Comparison of ENCODE assay signal across 13 cellular contexts in genomic region chr11:48017105-48017874, GRCh38. TPM values are rescaled to one million over a fixed set of nuclear protein-coding genes. Genes with fewer than 3 reads are reported as not detected.
DNase-seq lines count a peak whose midpoint lies in the region; ATAC-seq, FAIRE-seq and TF ChIP-seq lines count a peak whose summit lies in the region.
"Had no signal": no experiment of that assay in that cellular context is flagged by ENCODE, and none has a peak within 500 bp of the region (broad histone marks: within the 10 kb centered on the region; RNA-seq: fewer than 3 reads in every experiment).

No MANE protein-coding gene starts in this region.

- H3K4me1 ChIP-seq in A549 (peaks cover 92% of the 10 kb centered on the region), Loucy (ENCODE audit: insufficient read depth, low read length, poor library complexity, severe bottlenecking) (peaks cover 48% of the 10 kb centered on the region), esophagus muscularis mucosa (peaks cover 7 to 27% (median 17%) of the 10 kb centered on the region in 4 donors), SJCRH30 (no peaks in the 10 kb centered on the region)

- CTCF ChIA-PET in A549 (lab: Yijun Ruan, JAX) = interaction anchor here (0.6 to 1.7 kb wide), 3 partner anchors 18 to 102 kb away, joined by 3 to 12 read pairs (median 6); no protein-coding TSS in a partner anchor

- no peak overlapping the region for H3K9ac ChIP-seq in Loucy (ENCODE audit: low read depth, low read length, poor library complexity, severe bottlenecking)
- H3K9ac ChIP-seq: BLaER1 had no signal

- no peaks in the 10 kb centered on the region for H3K27me3 Mint-ChIP-seq in activated T-cell treated with anti-CD3 and anti-CD28 coated beads, Interleukin-2, amount 50 U/mL, for 72 hours (ENCODE audit: low read depth)
- no peaks in the 10 kb centered on the region for H3K27me3 Mint-ChIP-seq in mesothelial cell of epicardium (ENCODE audit: low read depth)
- H3K27me3 Mint-ChIP-seq: progenitor cell of endocrine pancreas had no signal

- no peak for TF ChIP-seq CTCF in A549 (IDR thresholded peaks at IDR 0.05)
- TF ChIP-seq CTCF in Loucy (conservative IDR thresholded peaks at IDR 0.05; ENCODE audit: low read length) = no peak
- TF ChIP-seq CTCF in mesothelial cell of epicardium (IDR thresholded peaks at IDR 0.05; ENCODE audit: unreplicated experiment) = no peak
- TF ChIP-seq CTCF in WERI-Rb-1 (IDR thresholded peaks at IDR 0.05; ENCODE audit: low read depth, low read length) = no peak
- no peak for TF ChIP-seq CTCF in esophagus muscularis mucosa (IDR thresholded peaks at IDR 0.05)

- WGBS in A549 (ENCODE audit: missing lambda C conversion rate) = 44% methylated on average over 1 of the region's 1 CpG
- 63% methylated on average over 1 of the region's 1 CpG for WGBS in esophagus muscularis mucosa

- no peak overlapping the region for H2AFZ ChIP-seq in Loucy (ENCODE audit: low read length)

- TF ChIP-seq RAD21 in A549 (conservative IDR thresholded peaks at IDR 0.05 in 1 of 2, IDR thresholded peaks at IDR 0.05 in 1 of 2) = no peak

- intact Hi-C loops in esophagus muscularis mucosa (cut with DNase I) = no loop called here

- no peak for TF ChIP-seq POLR2A in A549 (IDR thresholded peaks at IDR 0.05; ENCODE audit: low read length)
- no peak for TF ChIP-seq POLR2A in esophagus muscularis mucosa (IDR thresholded peaks at IDR 0.05; ENCODE audit: low read depth)

- TF ChIP-seq EP300 in A549 (IDR thresholded peaks at IDR 0.05) (no peak), esophagus muscularis mucosa (IDR thresholded peaks at IDR 0.05) (no peak)

- peak overlapping the region; percentile 24 to 42; a peak in 2 of 6 replicates for H3K27ac ChIP-seq in A549
- no peak overlapping the region for H3K27ac ChIP-seq in WERI-Rb-1
- no peak overlapping the region for H3K27ac ChIP-seq in esophagus muscularis mucosa (replicated peaks in 1 of 4)
- no peak overlapping the region for H3K27ac ChIP-seq in SJCRH30
- H3K27ac ChIP-seq: BLaER1 had no signal

- no peaks in the 10 kb centered on the region for H3K9me3 Mint-ChIP-seq in activated T-cell treated with anti-CD3 and anti-CD28 coated beads, Interleukin-2, amount 50 U/mL, for 72 hours
- no peaks in the 10 kb centered on the region for H3K9me3 Mint-ChIP-seq in mesothelial cell of epicardium

- H3F3A ChIP-seq in Loucy (ENCODE audit: low read depth) = 0 out of 2 replicates have a peak, but pooled peaks cover 3% of the 10 kb centered on the region

- H3K27me3 ChIP-seq in Loucy (ENCODE audit: insufficient read depth, low read length, poor library complexity, severe bottlenecking) = no peaks in the 10 kb centered on the region
- no peaks in the 10 kb centered on the region for H3K27me3 ChIP-seq in WERI-Rb-1 (ENCODE audit: insufficient read depth, low read depth, severe bottlenecking)
- H3K27me3 ChIP-seq in esophagus muscularis mucosa = no peaks in the 10 kb centered on the region
- H3K27me3 ChIP-seq in SJCRH30 = no peaks in the 10 kb centered on the region
- H3K27me3 ChIP-seq: BLaER1, transverse colon had no signal

- H3K9me3 ChIP-seq in A549 = no peaks in the 10 kb centered on the region
- H3K9me3 ChIP-seq in Loucy (ENCODE audit: insufficient read depth, low read depth, low read length) = no peaks in the 10 kb centered on the region
- H3K9me3 ChIP-seq in WERI-Rb-1 (ENCODE audit: severe bottlenecking) = no peaks in the 10 kb centered on the region
- no peaks in the 10 kb centered on the region for H3K9me3 ChIP-seq in esophagus muscularis mucosa
- H3K9me3 ChIP-seq in SJCRH30 (replicated peaks) = no peaks in the 10 kb centered on the region
- H3K9me3 ChIP-seq: BLaER1, transverse colon had no signal

- DNase-seq in A549 (ENCODE audit: low read depth in 1 of 2, low spot score in 1 of 2) (no peak), mesothelial cell of epicardium (ENCODE audit: low spot score in 2 of 2, unreplicated experiment in 2 of 2) (no peak), WERI-Rb-1 (no peak), esophagus muscularis mucosa (ENCODE audit: extremely low spot score) (no peak), SJCRH30 (no peak)
- peak; percentile 77 to 79 for DNase-seq in activated T-cell treated with anti-CD3 and anti-CD28 coated beads, Interleukin-2, amount 50 U/mL, for 72 hours
- DNase-seq: kidney glomerular epithelial cell, NCI-H1694, transverse colon had no signal

- H3K36me3 ChIP-seq in Loucy (ENCODE audit: insufficient read depth, low read length) (no peaks in the 10 kb centered on the region), WERI-Rb-1 (no peaks in the 10 kb centered on the region), esophagus muscularis mucosa (no peaks in the 10 kb centered on the region), SJCRH30 (no peaks in the 10 kb centered on the region)
- H3K36me3 ChIP-seq: BLaER1, transverse colon had no signal

- H3K9me2 ChIP-seq in Loucy (replicated peaks; ENCODE audit: low read depth, low read length) = no peaks in the 10 kb centered on the region

- no peak for ATAC-seq in A549
- ATAC-seq in activated T-cell treated with anti-CD3 and anti-CD28 coated beads, Interleukin-2, amount 50 U/mL, for 72 hours (replicated peaks in 1 of 2) = peak; percentile 45 to 52
- no peak for ATAC-seq in HG03135 (IDR thresholded peaks at IDR 0.05; ENCODE audit: unreplicated experiment)

- no peaks in the 10 kb centered on the region for H3K79me2 ChIP-seq in Loucy (ENCODE audit: insufficient read depth, low read length)

- no peaks in the 10 kb centered on the region for H4K20me1 ChIP-seq in Loucy (ENCODE audit: insufficient read depth, low read length, poor library complexity, severe bottlenecking)

- H3K36me3 Mint-ChIP-seq in activated T-cell treated with anti-CD3 and anti-CD28 coated beads, Interleukin-2, amount 50 U/mL, for 72 hours (ENCODE audit: insufficient read depth in 2 of 2) = peaks cover 3 to 6% of the 10 kb centered on the region in 2 donors
- H3K36me3 Mint-ChIP-seq in mesothelial cell of epicardium = no peaks in the 10 kb centered on the region

- H3K4me2 ChIP-seq in A549 = peak overlapping the region; percentile 38
- peak overlapping the region; percentile 14 for H3K4me2 ChIP-seq in Loucy (ENCODE audit: low read depth, low read length, poor library complexity, severe bottlenecking)
- H3K4me2 ChIP-seq: BLaER1 had no signal

- peak overlapping the region; percentile 59 to 69 for H3K4me3 Mint-ChIP-seq in activated T-cell treated with anti-CD3 and anti-CD28 coated beads, Interleukin-2, amount 50 U/mL, for 72 hours
- H3K4me3 Mint-ChIP-seq in mesothelial cell of epicardium = no peak overlapping the region

- peak overlapping the region; percentile 49 for H3K27ac Mint-ChIP-seq in activated T-cell treated with anti-CD3 and anti-CD28 coated beads, Interleukin-2, amount 50 U/mL, for 72 hours
- peak overlapping the region; percentile 95 for H3K27ac Mint-ChIP-seq in mesothelial cell of epicardium

- H3K4me3 ChIP-seq in A549 (no peak overlapping the region), Loucy (ENCODE audit: low read length, poor library complexity, severe bottlenecking) (no peak overlapping the region), WERI-Rb-1 (ENCODE audit: low read depth, low read length) (no peak overlapping the region), esophagus muscularis mucosa (no peak overlapping the region), SJCRH30 (no peak overlapping the region)
- H3K4me3 ChIP-seq: BLaER1, transverse colon had no signal

- FAIRE-seq in A549 (lab: Jason Lieb, UNC) = no peak

- peaks cover 97% of the 10 kb centered on the region for H3K4me1 Mint-ChIP-seq in activated T-cell treated with anti-CD3 and anti-CD28 coated beads, Interleukin-2, amount 50 U/mL, for 72 hours (ENCODE audit: low read depth)
- H3K4me1 Mint-ChIP-seq in mesothelial cell of epicardium = peaks cover 42% of the 10 kb centered on the region

- POLR2A ChIA-PET in A549 (lab: Yijun Ruan, JAX) = no interaction called here

TF ChIP-seq in A549, 52 proteins besides CTCF, POLR2A, EP300 and RAD21 (continues in another document):
- TF ChIP-seq TP53 (CRISPR knock-in tag; IDR thresholded peaks at IDR 0.05) (no peak), RCOR1 (IDR thresholded peaks at IDR 0.05; ENCODE audit: low read depth, low read length) (no peak), NFE2L2 (conservative IDR thresholded peaks at IDR 0.05; ENCODE audit: low read length) (no peak), MYC (IDR thresholded peaks at IDR 0.05; ENCODE audit: borderline replicate concordance, low read length) (no peak), NR3C1 (IDR thresholded peaks at IDR 0.05) (no peak), CHD2 (IDR thresholded peaks at IDR 0.05; ENCODE audit: low read length, partially characterized antibody) (no peak), CBX2 (IDR thresholded peaks at IDR 0.05; ENCODE audit: borderline replicate concordance, low read depth) (no peak), CBX8 (IDR thresholded peaks at IDR 0.05) (no peak), KDM5A (IDR thresholded peaks at IDR 0.05) (no peak), HEYL (CRISPR knock-in tag; IDR thresholded peaks at IDR 0.05) (no peak), JUN (IDR thresholded peaks at IDR 0.05) (no peak), GATA3 (IDR thresholded peaks at IDR 0.05; ENCODE audit: borderline replicate concordance) (no peak), ATOH8 (CRISPR knock-in tag; IDR thresholded peaks at IDR 0.05; ENCODE audit: low read depth) (no peak), NPAS2 (CRISPR knock-in tag; IDR thresholded peaks at IDR 0.05; ENCODE audit: borderline replicate concordance) (no peak), SMC3 (IDR thresholded peaks at IDR 0.05) (no peak)

RNA-seq across cellular contexts. Expression of gene PTPRJ, which starts 36.9 kb away (rescaled TPM):
- polyA plus RNA-seq in A549 (2011; rRNA removed) = 30.3 and 46.2 TPM in 2 replicates
- 15.4 and 22.0 TPM in 2 replicates for polyA plus RNA-seq in A549 (2012; cell fraction: cytosol; rRNA removed)
- 23.1 and 39.4 TPM in 2 replicates for polyA plus RNA-seq in A549 (2012; cell fraction: nucleus; rRNA removed)
- polyA plus RNA-seq in A549 (2017; fragmentation: RNase III; extraction: RNeasy Plus Mini Kit Qiagen cat#74134 plus additional on column Dnase treatment) = 47.0 to 55.6 TPM (median 50.5 TPM) in 3 replicates
- 62.1 and 63.5 TPM in 2 replicates for polyA minus RNA-seq in A549 (2011; rRNA and poly(A)+ RNA removed)
- total RNA-seq in activated T-cell treated with anti-CD3 and anti-CD28 coated beads, Interleukin-2, amount 50 U/mL, for 72 hours = 10 to 100 TPM; 36.6 to 50.6 TPM
- total RNA-seq in mesothelial cell of epicardium = 26.2 to 31.0 TPM (median 26.5 TPM) in 3 replicates
- 10 to 100 TPM in 2 of 4 donors, 1 to 10 TPM in 2; 8.3 to 14.1 (median 10.5) TPM for total RNA-seq in esophagus muscularis mucosa
- 0.68 and 1.0 TPM in 2 replicates for total RNA-seq in SJCRH30 (2014; rRNA removed; shearing (Covaris generic))

Comparison
In these comparisons a context has a peak if more than half of its experiments do, and no peak if none do; other contexts are left out.
1. ATAC-seq: peak in activated T-cell treated with anti-CD3 and anti-CD28 coated beads, Interleukin-2, amount 50 U/mL, for 72 hours (2 of 2); none in A549 (0 of 2) and HG03135 (single experiment).
2. DNase-seq: peak in activated T-cell treated with anti-CD3 and anti-CD28 coated beads, Interleukin-2, amount 50 U/mL, for 72 hours (2 of 2); none in A549 (0 of 2), mesothelial cell of epicardium (0 of 2), WERI-Rb-1 (single experiment), esophagus muscularis mucosa (single experiment) and SJCRH30 (0 of 2).
3. H3K27ac ChIP-seq: peak in A549 (2 of 2); none in WERI-Rb-1 (single experiment), esophagus muscularis mucosa (0 of 4) and SJCRH30 (single experiment).